21 cellular contexts compared by ENCODE assay signal in genomic region chr20:63351380-63351700, GRCh38. TPM values are rescaled to one million over a fixed set of nuclear protein-coding genes. Genes with fewer than 3 reads are reported as not detected.
"Had no signal": no experiment of that assay in that cellular context is flagged by ENCODE, and none has a peak within 500 bp of the region (broad histone marks: within the 10 kb centered on the region; RNA-seq: fewer than 3 reads in every experiment).

No MANE protein-coding gene starts in this region.

- H3K4me1 Mint-ChIP-seq: IgD-negative memory B cell had no signal

- ATAC-seq: K562, SK-N-SH treated with all-trans-retinoic acid at 6 μM for 48 hours had no signal

- H3K4me3 ChIP-seq: K562, SJCRH30 had no signal

- H3K9ac ChIP-seq: KMS-11 had no signal

- H3K27ac Mint-ChIP-seq: IgD-negative memory B cell had no signal

- H3K27ac ChIP-seq: HL-60, KMS-11, RWPE1, SJCRH30 had no signal

- H3K4me1 ChIP-seq: SJCRH30 had no signal

- DNase-seq: Kasumi-1, MM.1S, NCI-H1436, NCI-H187, NCI-H2081 treated with DMSO at 0.1 percent for 48 hours, NCI-H2171, NCI-H226, NCI-H510A, NCI-H524 treated with DMSO at 0.1 percent for 48 hours, NCI-H69, NCI-H774, SHP77 treated with DMSO at 0.1 percent for 48 hours, SJCRH30 had no signal

- H3K4me2 ChIP-seq: KMS-11 had no signal

- FAIRE-seq: K562, RCC 7860 had no signal

- H3K27me3 Mint-ChIP-seq: IgD-negative memory B cell had no signal

- H3K36me3 Mint-ChIP-seq: IgD-negative memory B cell had no signal

- H3K4me3 Mint-ChIP-seq: IgD-negative memory B cell had no signal

- H3K36me3 ChIP-seq: SJCRH30 had no signal

RNA-seq across cellular contexts. Expression of gene CHRNA4, which starts 9.8 kb away (rescaled TPM):
- total RNA-seq: K562, M059J had no signal
- polyA plus RNA-seq: IgD-negative memory B cell, K562 had no signal

RNA-seq across cellular contexts. Expression of gene COL20A1, which starts 58.4 kb away (rescaled TPM):
- total RNA-seq: K562, M059J, SJCRH30 had no signal
- polyA plus RNA-seq: IgD-negative memory B cell, K562 had no signal
